8 cellular contexts compared by ENCODE assay signal in genomic region chrX:72126539-72127140, GRCh38. TPM values are rescaled to one million over a fixed set of nuclear protein-coding genes. Genes with fewer than 3 reads are reported as not detected.
DNase-seq lines count a peak whose midpoint lies in the region; ATAC-seq and TF ChIP-seq lines count a peak whose summit lies in the region.

No MANE protein-coding gene starts in this region.

- peaks cover 18% of the 10 kb centered on the region for H3K36me3 Mint-ChIP-seq in endothelial cell (ENCODE audit: low read depth, unreplicated experiment)

- TF ChIP-seq CTCF in endothelial cell (IDR thresholded peaks at IDR 0.05; ENCODE audit: unreplicated experiment), result peak; percentile 72

- H3K4me3 Mint-ChIP-seq in endothelial cell (ENCODE audit: unreplicated experiment), result no peak overlapping the region

- DNase-seq in CD1c-positive myeloid dendritic cell (ENCODE audit: extremely low spot score) (peak; percentile 83), HS-27A (ENCODE audit: low read depth) (peak; percentile 29), NOMO-1 (lab: John Stamatoyannopoulos, UW; ENCODE audit: unreplicated experiment in 2 of 2) (peak; percentile 65 to 66), endothelial cell (ENCODE audit: low spot score) (peak; percentile 79), middle frontal gyrus (ENCODE audit: extremely low spot score, low spot score) (peak; percentile 59)
- peak; percentile 59 to 71 for DNase-seq in activated CD8-positive, alpha-beta memory T cell treated with anti-CD3 and anti-CD28 coated beads for 4 hours (ENCODE audit: low read depth in 2 of 2)
- peak; percentile 68 to 71 for DNase-seq in stimulated activated CD8-positive, alpha-beta memory T cell treated with anti-CD3 and anti-CD28 coated beads, Interleukin-4, amount 100 ng/mL, for 1 hour (ENCODE audit: low read depth in 2 of 2, low spot score in 1 of 2)

- peak overlapping the region; percentile 68 for H3K27ac Mint-ChIP-seq in endothelial cell (ENCODE audit: unreplicated experiment)

- ATAC-seq in GM19351 (IDR thresholded peaks at IDR 0.05; ENCODE audit: unreplicated experiment), result peak; percentile 70

- peaks cover 71% of the 10 kb centered on the region for H3K4me1 Mint-ChIP-seq in endothelial cell (ENCODE audit: unreplicated experiment)

- no peaks in the 10 kb centered on the region for H3K9me3 Mint-ChIP-seq in endothelial cell (ENCODE audit: unreplicated experiment)

- peaks cover 6% of the 10 kb centered on the region for H3K27me3 Mint-ChIP-seq in endothelial cell (ENCODE audit: unreplicated experiment)

RNA-seq across cellular contexts. Expression of gene RTL5, which starts 5.1 kb away (rescaled TPM):
- 8.5 TPM for total RNA-seq in endothelial cell (ENCODE audit: unreplicated experiment)

RNA-seq across cellular contexts. Expression of gene PIN4, which starts 54.9 kb away (rescaled TPM):
- 9.3 TPM for total RNA-seq in endothelial cell (ENCODE audit: unreplicated experiment)

Comparison
In these comparisons a context has a peak if more than half of its experiments do, and no peak if none do; other contexts are left out.
1. Peak in every context shown above with its lines: DNase-seq and ATAC-seq.
2. DNase-seq: peak in every context shown above with its lines; median percentile 83 in CD1c-positive myeloid dendritic cell; 79 in endothelial cell; 70 in stimulated activated CD8-positive, alpha-beta memory T cell treated with anti-CD3 and anti-CD28 coated beads, Interleukin-4, amount 100 ng/mL, for 1 hour; 66 in NOMO-1; 65 in activated CD8-positive, alpha-beta memory T cell treated with anti-CD3 and anti-CD28 coated beads for 4 hours; 59 in middle frontal gyrus; 29 in HS-27A.